In the genomic region with DNA sequence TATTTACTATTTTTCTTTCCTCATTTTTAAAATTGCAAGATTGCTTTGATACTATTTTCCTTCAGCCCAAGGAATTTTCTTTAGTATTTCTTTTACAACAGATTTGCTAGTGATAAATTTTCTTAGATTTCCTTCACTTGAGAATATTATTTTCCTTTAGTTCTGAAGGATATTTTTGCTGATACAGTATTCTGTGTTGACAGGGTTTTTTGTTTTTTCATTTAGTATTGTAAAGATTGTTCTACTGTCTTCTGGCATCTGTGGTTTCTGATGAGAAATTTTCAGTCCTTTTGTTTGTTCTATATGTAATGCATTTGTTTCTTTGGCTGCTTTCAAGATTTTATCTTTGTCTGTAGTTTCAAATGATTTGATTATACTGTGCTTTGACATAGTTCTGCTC, we compare ENCODE assay signal across 2 cellular contexts.
A peak's percentile ranks its signal among the peaks of the same experiment; 100 is the strongest.
TF ChIP-seq lines count a peak whose summit lies in the region.

No MANE protein-coding gene starts in this region.

TF ChIP-seq in HepG2, 621 proteins besides CTCF, POLR2A, EP300 and RAD21:
- TF ChIP-seq MAFF (IDR thresholded peaks at IDR 0.05; ENCODE audit: low read depth, low read length) (0 out of 2 replicates have a peak, but pooled peaks have one; percentile 9), MAFK (conservative IDR thresholded peaks at IDR 0.05 in 1 of 2, IDR thresholded peaks at IDR 0.05 in 1 of 2; ENCODE audit: low read length in 2 of 2) (peak in 1 of 2 experiments; percentile 52; a peak in 2 of 4 replicates), NRL (CRISPR knock-in tag; IDR thresholded peaks at IDR 0.05; ENCODE audit: borderline replicate concordance) (no peak)

TF ChIP-seq in K562, 482 proteins besides CTCF, POLR2A, EP300 and RAD21:
- TF ChIP-seq HSF4 (CRISPR knock-in tag; IDR thresholded peaks at IDR 0.05; ENCODE audit: borderline replicate concordance) (no peak), ZBTB8A (IDR thresholded peaks at IDR 0.05; ENCODE audit: partially characterized antibody) (no peak), MCM7 (IDR thresholded peaks at IDR 0.05) (no peak), ZNF146 (CRISPR knock-in tag; IDR thresholded peaks at IDR 0.05; ENCODE audit: unreplicated experiment) (no peak), ZNF316 (IDR thresholded peaks at IDR 0.05) (peak; percentile 69), ZFPM2 (CRISPR knock-in tag; IDR thresholded peaks at IDR 0.05) (no peak), ZKSCAN3 (CRISPR knock-in tag; IDR thresholded peaks at IDR 0.05) (no peak), POLR2AphosphoS2 (IDR thresholded peaks at IDR 0.05; ENCODE audit: low read length) (no peak), MYBL2 (IDR thresholded peaks at IDR 0.05; ENCODE audit: low read depth) (no peak), MYBL2 (CRISPR knock-in tag; IDR thresholded peaks at IDR 0.05; ENCODE audit: borderline replicate concordance) (no peak), C11orf30 (IDR thresholded peaks at IDR 0.05; ENCODE audit: low read depth) (peak; percentile 40; the same call in 1 of the 2 replicates), NR3C1 (CRISPR knock-in tag; IDR thresholded peaks at IDR 0.05) (no peak)
- TF ChIP-seq, protein P1, sequence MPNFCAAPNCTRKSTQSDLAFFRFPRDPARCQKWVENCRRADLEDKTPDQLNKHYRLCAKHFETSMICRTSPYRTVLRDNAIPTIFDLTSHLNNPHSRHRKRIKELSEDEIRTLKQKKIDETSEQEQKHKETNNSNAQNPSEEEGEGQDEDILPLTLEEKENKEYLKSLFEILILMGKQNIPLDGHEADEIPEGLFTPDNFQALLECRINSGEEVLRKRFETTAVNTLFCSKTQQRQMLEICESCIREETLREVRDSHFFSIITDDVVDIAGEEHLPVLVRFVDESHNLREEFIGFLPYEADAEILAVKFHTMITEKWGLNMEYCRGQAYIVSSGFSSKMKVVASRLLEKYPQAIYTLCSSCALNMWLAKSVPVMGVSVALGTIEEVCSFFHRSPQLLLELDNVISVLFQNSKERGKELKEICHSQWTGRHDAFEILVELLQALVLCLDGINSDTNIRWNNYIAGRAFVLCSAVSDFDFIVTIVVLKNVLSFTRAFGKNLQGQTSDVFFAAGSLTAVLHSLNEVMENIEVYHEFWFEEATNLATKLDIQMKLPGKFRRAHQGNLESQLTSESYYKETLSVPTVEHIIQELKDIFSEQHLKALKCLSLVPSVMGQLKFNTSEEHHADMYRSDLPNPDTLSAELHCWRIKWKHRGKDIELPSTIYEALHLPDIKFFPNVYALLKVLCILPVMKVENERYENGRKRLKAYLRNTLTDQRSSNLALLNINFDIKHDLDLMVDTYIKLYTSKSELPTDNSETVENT (CRISPR knock-in tag; IDR thresholded peaks at IDR 0.05): no peak
TF ChIP-seq in K562: peak in this region for 2.
